Comparison of ENCODE assay signal across 1 cellular context in genomic region chr14:73539017-73539416, GRCh38.
TF ChIP-seq lines count a peak whose summit lies in the region.

No MANE protein-coding gene starts in this region.

TF ChIP-seq in GM23338, 12 proteins besides CTCF, POLR2A, EP300 and RAD21:
- 0 out of 2 replicates have a peak, but pooled peaks have one; percentile 8 for TF ChIP-seq ZNF462 (CRISPR knock-in tag; IDR thresholded peaks at IDR 0.05)
